ENCODE assay signal across 21 cellular contexts in genomic region chr9:9215050-9215449, GRCh38.
"Had no signal": no experiment of that assay in that cellular context is flagged by ENCODE, and none has a peak within 500 bp of the region (broad histone marks: within the 10 kb centered on the region; RNA-seq: fewer than 3 reads in every experiment).

No MANE protein-coding gene starts in this region.

- H3K4me3 ChIP-seq: K562, PC-9, SK-N-MC had no signal

- DNase-seq: activated CD4-positive, alpha-beta memory T cell treated with anti-CD3 and anti-CD28 coated beads for 36 hours; activated CD4-positive, alpha-beta T cell treated with anti-CD3 and anti-CD28 coated beads, Interleukin-2, amount 10 ng/mL, durations not matched to agents 7 days and 5 days; activated CD4-positive, CD25-positive, alpha-beta regulatory T cell; activated CD8-positive, alpha-beta memory T cell treated with anti-CD3 and anti-CD28 coated beads for 24 hours; activated effector memory CD4-positive, alpha-beta T cell treated with anti-CD3 and anti-CD28 coated beads, Interleukin-2, amount 50 U/mL, for 16 hours; activated naive CD4-positive, alpha-beta T cell treated with Interleukin-2 at 50 U/mL for 16 hours; activated T-cell treated with anti-CD3 and anti-CD28 coated beads, Interleukin-2, amount 50 U/mL, for 4 hours; amygdala; Karpas-422; NCI-H1105 treated with DMSO at 0.1 percent for 48 hours; NCI-H1436 treated with DMSO at 0.1 percent for 48 hours; NCI-H187; NCI-H526 treated with DMSO at 0.1 percent for 48 hours; PC-9; T-cell; T-helper 2 cell; T1000 had no signal

- FAIRE-seq: astrocyte, K562, TTC549 had no signal

- H3K27ac ChIP-seq: PC-9, SK-N-MC had no signal

- ATAC-seq: activated T-cell treated with anti-CD3 and anti-CD28 coated beads, Interleukin-2, amount 50 U/mL, for 4 hours; K562; T-cell had no signal

- H3K4me2 ChIP-seq: PC-9 had no signal

- H2AFZ ChIP-seq: PC-9 had no signal
